In genomic region chr7:50303082-50303893, GRCh38 we compare ENCODE assay signal across 8 cellular contexts. TPM values are rescaled to one million over a fixed set of nuclear protein-coding genes. Genes with fewer than 3 reads are reported as not detected.
A peak's percentile ranks its signal among the peaks of the same experiment; 100 is the strongest.
DNase-seq lines count a peak whose midpoint lies in the region; ATAC-seq and TF ChIP-seq lines count a peak whose summit lies in the region.

No MANE protein-coding gene starts in this region.

- no peaks in the 10 kb centered on the region for H3K36me3 ChIP-seq in lower lobe of right lung

- H3K9me3 ChIP-seq in lower lobe of right lung, result no peaks in the 10 kb centered on the region

- ATAC-seq in stimulated activated naive CD8-positive, alpha-beta T cell treated with anti-CD3 and anti-CD28 coated beads, Interleukin-15, Interleukin-2, amounts not matched to agents 100 U/mL and 50 U/mL, for 24 hours, result no peak
- peak; percentile 4 for ATAC-seq in activated T-helper 17 cell treated with anti-CD3 and anti-CD28 coated beads, Interleukin-2, amount 50 U/mL, for 72 hours (replicated peaks)
- ATAC-seq in lower lobe of right lung (peak in 1 of 2 donors; percentile 5), HG03342 (IDR thresholded peaks at IDR 0.05; ENCODE audit: unreplicated experiment) (no peak)

- no peak for TF ChIP-seq POLR2A in lower leg skin (IDR thresholded peaks at IDR 0.05)

- H3K27ac ChIP-seq in lower lobe of right lung, result no peak overlapping the region

- H3K4me3 ChIP-seq in lower lobe of right lung, result peak overlapping the region; percentile 41
- no peak overlapping the region for H3K4me3 ChIP-seq in lower leg skin (ENCODE audit: low read depth, poor library complexity, severe bottlenecking)

- TF ChIP-seq CTCF in lower lobe of right lung (IDR thresholded peaks at IDR 0.05), result no peak
- TF ChIP-seq CTCF in lower leg skin (IDR thresholded peaks at IDR 0.05), result no peak

- H3K4me1 ChIP-seq in lower lobe of right lung, result no peaks in the 10 kb centered on the region

- H3K4me1 Mint-ChIP-seq in stimulated activated naive CD8-positive, alpha-beta T cell treated with anti-CD3 and anti-CD28 coated beads, Interleukin-15, Interleukin-2, amounts not matched to agents 100 ng/mL and 50 ng/mL, for 24 hours (ENCODE audit: low read depth), result peaks cover 54% of the 10 kb centered on the region
- H3K4me1 Mint-ChIP-seq in activated T-helper 17 cell treated with anti-CD3 and anti-CD28 coated beads, Interleukin-2, amount 50 U/mL, for 72 hours, result peaks cover 12% of the 10 kb centered on the region

- peak overlapping the region; percentile 56 for H3K27ac Mint-ChIP-seq in stimulated activated naive CD8-positive, alpha-beta T cell treated with anti-CD3 and anti-CD28 coated beads, Interleukin-15, Interleukin-2, amounts not matched to agents 100 ng/mL and 50 ng/mL, for 24 hours
- peak overlapping the region; percentile 72 for H3K27ac Mint-ChIP-seq in activated T-helper 17 cell treated with anti-CD3 and anti-CD28 coated beads, Interleukin-2, amount 50 U/mL, for 72 hours

- no peaks in the 10 kb centered on the region for H3K27me3 Mint-ChIP-seq in stimulated activated naive CD8-positive, alpha-beta T cell treated with anti-CD3 and anti-CD28 coated beads, Interleukin-15, Interleukin-2, amounts not matched to agents 100 ng/mL and 50 ng/mL, for 24 hours
- no peaks in the 10 kb centered on the region for H3K27me3 Mint-ChIP-seq in activated T-helper 17 cell treated with anti-CD3 and anti-CD28 coated beads, Interleukin-2, amount 50 U/mL, for 72 hours

- peak overlapping the region; percentile 71 for H3K4me3 Mint-ChIP-seq in stimulated activated naive CD8-positive, alpha-beta T cell treated with anti-CD3 and anti-CD28 coated beads, Interleukin-15, Interleukin-2, amounts not matched to agents 100 ng/mL and 50 ng/mL, for 24 hours
- H3K4me3 Mint-ChIP-seq in activated T-helper 17 cell treated with anti-CD3 and anti-CD28 coated beads, Interleukin-2, amount 50 U/mL, for 72 hours, result peak overlapping the region; percentile 74

- peaks cover 10% of the 10 kb centered on the region for H3K27me3 ChIP-seq in lower lobe of right lung (ENCODE audit: low read depth)

- no peaks in the 10 kb centered on the region for H3K9me3 Mint-ChIP-seq in stimulated activated naive CD8-positive, alpha-beta T cell treated with anti-CD3 and anti-CD28 coated beads, Interleukin-15, Interleukin-2, amounts not matched to agents 100 ng/mL and 50 ng/mL, for 24 hours
- no peaks in the 10 kb centered on the region for H3K9me3 Mint-ChIP-seq in activated T-helper 17 cell treated with anti-CD3 and anti-CD28 coated beads, Interleukin-2, amount 50 U/mL, for 72 hours

- WGBS in lower leg skin, 2 donors, result 38 to 46% methylated on average over 34 to 37 of the region's 59 CpGs

- H3K36me3 Mint-ChIP-seq in stimulated activated naive CD8-positive, alpha-beta T cell treated with anti-CD3 and anti-CD28 coated beads, Interleukin-15, Interleukin-2, amounts not matched to agents 100 ng/mL and 50 ng/mL, for 24 hours (ENCODE audit: low read depth), result peaks cover 34% of the 10 kb centered on the region
- no peaks in the 10 kb centered on the region for H3K36me3 Mint-ChIP-seq in activated T-helper 17 cell treated with anti-CD3 and anti-CD28 coated beads, Interleukin-2, amount 50 U/mL, for 72 hours (ENCODE audit: low read depth)

- no peak for DNase-seq in stimulated activated naive CD8-positive, alpha-beta T cell treated with anti-CD3 and anti-CD28 coated beads, Interleukin-15, Interleukin-2, amounts not matched to agents 100 U/mL and 50 U/mL, for 24 hours
- DNase-seq in lower lobe of right lung (no peak), lower leg skin (ENCODE audit: low spot score in 2 of 2) (no peak), KG1 (lab: John Stamatoyannopoulos, UW) (no peak), NCI-H1048 (lab: John Stamatoyannopoulos, UW) (no peak)

- intact Hi-C loops in lower lobe of right lung (cut with DNase I) (no loop called here), lower leg skin (cut with DNase I; ENCODE audit: low total_unique reads) (loop anchor here (10.0 kb wide), 1 partner anchor 58 kb away; no protein-coding TSS in a partner anchor)

RNA-seq across cellular contexts. Expression of gene IKZF1, which starts 1.2 kb away (rescaled TPM):
- total RNA-seq in activated T-helper 17 cell treated with anti-CD3 and anti-CD28 coated beads, Interleukin-2, amount 50 U/mL, for 72 hours, result 100 to 1,000 TPM; 253 to 343 TPM
- 61.9 TPM for total RNA-seq in lower lobe of right lung
- total RNA-seq in lower leg skin, result 10 to 100 TPM in 1 of 4 donors, 1 to 10 TPM in 3; 5.3 to 10.8 (median 7.6) TPM
